Comparison of ENCODE assay signal across 10 cellular contexts in the genomic region with DNA sequence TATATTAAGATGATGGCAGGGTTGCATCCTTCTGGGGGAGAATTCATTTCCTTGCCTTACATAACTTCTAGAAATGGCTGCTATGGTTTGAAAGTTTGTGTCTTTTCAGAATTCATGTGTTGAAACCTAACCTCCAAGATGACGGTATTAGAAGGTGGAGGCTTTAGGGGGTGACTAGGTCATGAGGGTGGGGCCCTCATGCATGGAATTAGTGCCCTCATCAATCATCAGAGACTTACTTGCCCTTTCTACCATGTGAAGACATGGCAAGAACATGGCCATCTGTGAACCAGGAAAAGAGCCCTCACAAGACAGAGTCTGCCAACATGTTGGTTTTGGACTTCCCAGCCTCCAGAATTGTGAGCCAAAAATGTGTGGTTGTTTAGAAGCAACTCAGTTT. TPM values are rescaled to one million over a fixed set of nuclear protein-coding genes. Genes with fewer than 3 reads are reported as not detected.
"Had no signal": no experiment of that assay in that cellular context is flagged by ENCODE, and none has a peak within 500 bp of the region (broad histone marks: within the 10 kb centered on the region; RNA-seq: fewer than 3 reads in every experiment).

No MANE protein-coding gene starts in this region.

- H3K36me3 ChIP-seq: HAP-1 had no signal

- H3K27ac Mint-ChIP-seq: GM23338, HFFc6 had no signal

- H3K4me1 ChIP-seq: HAP-1 had no signal

- H3K4me2 ChIP-seq: GM23338 had no signal

- H3K4me3 ChIP-seq: GM23338, HAP-1, K562 had no signal

- H3K4me1 Mint-ChIP-seq: GM23338 had no signal

- DNase-seq: H7, HFFc6, IMR-90 had no signal

- FAIRE-seq: H1, K562 had no signal

- H3K4me3 Mint-ChIP-seq: GM23338, HFFc6 had no signal

- H3K9me3 ChIP-seq: HAP-1 had no signal

- H3K9me3 Mint-ChIP-seq: GM23338, HFFc6 had no signal

- H3K27ac ChIP-seq: HL-60 had no signal

- H2AFZ ChIP-seq: GM23338 had no signal

- ATAC-seq: GM23338, HCT116, K562 had no signal

RNA-seq across cellular contexts. Expression of a gene that starts 14.8 kb away (rescaled TPM):
- total RNA-seq: GM23338, H1, H7, HFFc6, HT1080, IMR-90 had no signal
- polyA plus RNA-seq: IMR-90, K562 had no signal

RNA-seq across cellular contexts. Expression of a gene that starts 15.1 kb away (rescaled TPM):
- total RNA-seq: H7, HFFc6, HT1080, IMR-90, K562 had no signal
- polyA plus RNA-seq: IMR-90, K562 had no signal

RNA-seq across cellular contexts. Expression of a gene that starts 30.6 kb away (rescaled TPM):
- total RNA-seq: H7, HFFc6, HT1080, IMR-90, K562 had no signal
- polyA plus RNA-seq: GM23338, IMR-90 had no signal

RNA-seq across cellular contexts. Expression of a gene that starts 39.9 kb away (rescaled TPM):
- total RNA-seq: GM23338, H1, H7, HFFc6, HT1080, IMR-90 had no signal
- polyA plus RNA-seq: GM23338, H1 had no signal
